In the genomic region with DNA sequence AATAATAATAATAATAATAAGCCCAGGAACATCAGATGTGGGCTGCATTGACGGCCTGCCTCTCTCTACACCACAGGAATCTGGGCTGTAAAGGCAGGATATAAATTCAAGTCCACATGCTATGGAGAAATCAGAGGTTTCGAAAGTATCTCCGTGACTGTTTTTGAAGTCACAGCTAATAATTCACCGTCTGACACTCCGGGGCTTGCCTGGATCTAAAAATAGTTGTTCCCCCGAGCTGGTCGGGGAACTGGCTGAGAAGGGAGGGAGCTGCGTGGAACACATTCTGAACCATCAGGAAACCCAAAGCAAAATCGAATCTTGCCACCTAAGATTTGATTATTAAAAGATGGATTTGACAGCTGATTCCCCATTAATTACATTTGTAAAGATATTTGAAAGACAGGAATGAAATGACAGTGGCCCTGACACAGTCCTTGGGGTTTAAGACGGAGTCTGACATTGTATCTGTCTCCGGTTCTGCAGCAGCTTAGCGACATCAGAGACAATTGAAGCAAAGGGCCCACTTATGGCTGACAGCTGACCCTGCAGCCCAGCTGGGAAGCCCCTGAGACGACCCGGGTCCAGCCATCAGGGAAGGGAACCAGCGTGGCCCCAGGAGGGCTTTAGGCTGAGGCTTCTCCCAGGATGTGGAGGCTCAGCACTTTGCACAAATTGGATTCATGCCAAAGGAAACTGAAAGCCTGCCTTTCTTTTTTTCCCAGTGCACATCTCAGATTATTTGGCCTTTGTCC, we compare ENCODE assay signal across 8 cellular contexts. TPM values are rescaled to one million over a fixed set of nuclear protein-coding genes. Genes with fewer than 3 reads are reported as not detected.
DNase-seq lines count a peak whose midpoint lies in the region; ATAC-seq and TF ChIP-seq lines count a peak whose summit lies in the region.

No MANE protein-coding gene starts in this region.

- H3K4me3 ChIP-seq in Panc1 (ENCODE audit: low read depth in 2 of 2, low read length in 2 of 2): no peak overlapping the region
- peak overlapping the region; percentile 15 for H3K4me3 ChIP-seq in skeletal muscle cell (ENCODE audit: low read depth, low read length)

- TF ChIP-seq CTCF in Panc1 (IDR thresholded peaks at IDR 0.05) (no peak), GM20000 (IDR thresholded peaks at IDR 0.05; ENCODE audit: extremely low read depth, missing control alignments) (no peak)

- H3K36me3 ChIP-seq in Panc1 (ENCODE audit: control insufficient read depth, insufficient read depth, low read length): no peaks in the 10 kb centered on the region

- POLR2A ChIA-PET in Panc1 (lab: Charles Lee): no interaction called here

- intact Hi-C loops in Panc1 (cut with micrococcal nuclease; ENCODE audit: unreplicated experiment): no loop called here
- intact Hi-C loops in Right ventricle myocardium superior (cut with DNase I): no loop called here

- DNase-seq in Panc1 (ENCODE audit: low read depth, low spot score): no peak
- peak; percentile 58 for DNase-seq in Right ventricle myocardium superior
- peak; percentile 86 for DNase-seq in skeletal muscle cell (ENCODE audit: low read depth)
- DNase-seq in NCI-H2196 treated with DMSO at 0.1 percent for 48 hours (lab: John Stamatoyannopoulos, UW; ENCODE audit: unreplicated experiment): no peak
- no peak for DNase-seq in NCI-H1930 (lab: John Stamatoyannopoulos, UW)
- no peak for DNase-seq in activated CD4-positive, alpha-beta T cell treated with anti-CD3 and anti-CD28 coated beads, Interleukin-2, amount 50 U/mL, for 1 hour
- DNase-seq in GM20000 (ENCODE audit: low spot score): no peak

- no peaks in the 10 kb centered on the region for H3K27me3 ChIP-seq in Panc1 (ENCODE audit: control insufficient read depth, insufficient read depth, low read length)

- ATAC-seq in GM21529 (IDR thresholded peaks at IDR 0.05; ENCODE audit: unreplicated experiment) (peak; percentile 56), Panc1 (no peak), Right ventricle myocardium superior (ENCODE audit: poor library complexity) (peak; percentile 82)

- peaks cover 32% of the 10 kb centered on the region for H3K4me1 ChIP-seq in Panc1 (ENCODE audit: control insufficient read depth, insufficient read depth, low read length)

- in situ Hi-C loops in Panc1 (cut with HindIII; ENCODE audit: low pct_unique_long_range_greater_than_20kb, low sequenced_read_pairs): no loop called here

- BruUV-seq in Panc1 (replicated peaks; lab: Mats Ljungman, UMichigan): no TSS peak

- CTCF ChIA-PET in Panc1 (lab: Charles Lee): no interaction called here

- H3K9me3 ChIP-seq in Panc1 (ENCODE audit: control insufficient read depth, insufficient read depth, low read depth, low read length): no peaks in the 10 kb centered on the region

- H3K27ac ChIP-seq in Panc1 (ENCODE audit: low read length): peak overlapping the region; percentile 30

RNA-seq across cellular contexts. Expression of a gene that starts 35.2 kb away (rescaled TPM):
- total RNA-seq in Panc1 (2021; ENCODE audit: unreplicated experiment) (177 TPM), Right ventricle myocardium superior (60.2 TPM)
- polyA plus RNA-seq in Panc1 (2012; ENCODE audit: insufficient read length): 108 TPM

Comparison
In these comparisons a context has a peak if more than half of its experiments do, and no peak if none do; other contexts are left out.
1. DNase-seq: peak in Right ventricle myocardium superior (single experiment) and skeletal muscle cell (single experiment); none in Panc1 (single experiment), NCI-H2196 treated with DMSO at 0.1 percent for 48 hours (single experiment), NCI-H1930 (0 of 2), activated CD4-positive, alpha-beta T cell treated with anti-CD3 and anti-CD28 coated beads, Interleukin-2, amount 50 U/mL, for 1 hour (single experiment) and GM20000 (single experiment).